8 cellular contexts compared by ENCODE assay signal in the genomic region with DNA sequence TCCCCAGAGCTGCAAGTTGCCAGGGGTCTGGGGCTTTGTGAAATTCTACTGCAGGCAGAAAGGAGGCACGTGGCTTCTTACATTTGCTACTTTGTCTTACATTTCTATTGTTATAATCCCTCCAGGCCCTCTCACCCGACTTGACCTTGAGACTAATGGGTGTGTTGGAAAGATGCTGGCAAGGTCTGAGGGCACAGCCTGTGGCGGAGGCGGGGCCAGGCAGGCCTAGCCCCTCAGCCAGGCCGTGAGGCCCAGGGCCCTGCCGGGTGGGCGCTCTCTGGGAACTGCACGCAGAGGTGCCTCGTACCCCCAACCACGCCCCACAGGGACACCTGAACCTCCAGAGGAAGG.
A peak's percentile ranks its signal among the peaks of the same experiment; 100 is the strongest.
DNase-seq lines count a peak whose midpoint lies in the region; ATAC-seq, FAIRE-seq and TF ChIP-seq lines count a peak whose summit lies in the region.

No MANE protein-coding gene starts in this region.

- ATAC-seq in HG02840 (IDR thresholded peaks at IDR 0.05; ENCODE audit: low FRiP score, unreplicated experiment) (peak; percentile 13), K562 (no peak), mucosa of descending colon (peak; percentile 33), GM21381 (IDR thresholded peaks at IDR 0.05; ENCODE audit: unreplicated experiment) (no peak), GM21737 (IDR thresholded peaks at IDR 0.05; ENCODE audit: unreplicated experiment) (no peak)

- H3K79me2 ChIP-seq in K562 (ENCODE audit: control insufficient read depth, insufficient read depth, low read length) = no peaks in the 10 kb centered on the region; the same call in 2 of the 3 replicates

- TF ChIP-seq POLR2A in K562 (conservative IDR thresholded peaks at IDR 0.05) = no peak

- H3K4me3 ChIP-seq in AG10803 (ENCODE audit: low read length) = peak overlapping the region; percentile 40
- no peak overlapping the region for H3K4me3 ChIP-seq in K562
- H3K4me3 ChIP-seq in mucosa of descending colon = no peak overlapping the region

- no peaks in the 10 kb centered on the region for H3K9me1 ChIP-seq in K562 (ENCODE audit: control insufficient read depth, insufficient read depth, low read length)

- no peaks in the 10 kb centered on the region for H4K20me1 ChIP-seq in K562 (replicated peaks; ENCODE audit: control insufficient read depth, insufficient read depth, low read length)

- WGBS in K562 (ENCODE audit: insufficient coverage, low coverage, missing lambda C conversion rate) = 22% methylated on average over 10 of the region's 10 CpGs

- no peak for FAIRE-seq in K562 (lab: Jason Lieb, UNC)

- H3K4me1 ChIP-seq in K562 (replicated peaks in 1 of 2; ENCODE audit: control insufficient read depth in 2 of 2, insufficient read depth in 2 of 2, low read length in 2 of 2) (peaks cover 21 to 36% of the 10 kb centered on the region in 2 experiments), mucosa of descending colon (ENCODE audit: low read depth) (peaks cover 3% of the 10 kb centered on the region)

- POLR2A ChIA-PET in K562 (lab: Yijun Ruan, JAX) = interaction anchor here (0.7 to 1.8 kb wide), 12 partner anchors 8 to 563 kb away, joined by 3 to 21 read pairs (median 3); a partner anchor contains a TSS

- intact Hi-C loops in K562 (cut with micrococcal nuclease) = no loop called here
- intact Hi-C loops in mucosa of descending colon (cut with DNase I, micrococcal nuclease) = no loop called here

- peak overlapping the region; percentile 75 to 80 for H3K9ac ChIP-seq in K562 (ENCODE audit: insufficient read depth in 1 of 2, low read depth in 2 of 2, low read length in 2 of 2)

- H3K36me3 ChIP-seq in K562 (ENCODE audit: control insufficient read depth, insufficient read depth, low read length) (no peaks in the 10 kb centered on the region), mucosa of descending colon (ENCODE audit: low read depth) (no peaks in the 10 kb centered on the region)

- peak overlapping the region; percentile 83 for H2AFZ ChIP-seq in K562 (ENCODE audit: low read depth, low read length)

- CTCF ChIA-PET in K562 (lab: Yijun Ruan, JAX; ENCODE audit: low intra/inter-chr PET ratio) = no interaction called here

- peak overlapping the region; percentile 74 for H3K4me2 ChIP-seq in K562 (ENCODE audit: insufficient read depth, low read length)

- DNase-seq in AG10803 (ENCODE audit: low read depth) = peak; percentile 69
- DNase-seq in K562 (ENCODE audit: extremely low read depth in 1 of 4, low spot score in 3 of 4) = no peak
- no peak for DNase-seq in mucosa of descending colon
- DNase-seq in NCI-H1417 (lab: John Stamatoyannopoulos, UW) = no peak
- no peak for DNase-seq in NCI-H226

- no TSS peak for BruUV-seq in K562 (replicated peaks; lab: Mats Ljungman, UMichigan)

- TF ChIP-seq EP300 in K562 (IDR thresholded peaks at IDR 0.05; ENCODE audit: low read length) = no peak

- TF ChIP-seq CTCF in AG10803 (conservative IDR thresholded peaks at IDR 0.05; ENCODE audit: low read length) (peak; percentile 11; the same call in 1 of the 2 replicates), K562 (IDR thresholded peaks at IDR 0.05 in 2 of 3, conservative IDR thresholded peaks at IDR 0.05 in 1 of 3; ENCODE audit: insufficient read depth in 2 of 3, low read depth in 1 of 3, low read length in 3 of 3) (no peak), mucosa of descending colon (IDR thresholded peaks at IDR 0.05) (no peak)

- TF ChIP-seq RAD21 in K562 (CRISPR knock-in tag; conservative IDR thresholded peaks at IDR 0.05 in 1 of 2, IDR thresholded peaks at IDR 0.05 in 1 of 2) = no peak

- in situ Hi-C loops in K562 (cut with MboI) = loop anchor here (10.0 kb wide), 1 partner anchor 898 kb away; a partner anchor contains a TSS

- peak overlapping the region; percentile 92 for H3K27ac ChIP-seq in K562 (ENCODE audit: extremely low read depth, low read depth, low read length)

- no peaks in the 10 kb centered on the region; the same call in 1 of the 2 replicates for H3K9me3 ChIP-seq in K562 (replicated peaks; ENCODE audit: control insufficient read depth, insufficient read depth, low read depth, low read length)
- no peaks in the 10 kb centered on the region for H3K9me3 ChIP-seq in mucosa of descending colon

- H3K27me3 ChIP-seq in K562 (ENCODE audit: control insufficient read depth in 2 of 2, insufficient read depth in 2 of 2, low read length in 2 of 2) = no peaks in the 10 kb centered on the region

TF ChIP-seq in K562, 482 proteins besides CTCF, POLR2A, EP300 and RAD21 (continues in another document):
- TF ChIP-seq BHLHE40 (IDR thresholded peaks at IDR 0.05; ENCODE audit: low read length) (no peak), ZNF354B (CRISPR knock-in tag; IDR thresholded peaks at IDR 0.05) (no peak), MYNN (IDR thresholded peaks at IDR 0.05) (peak; percentile 63; the same call in 1 of the 2 replicates), MYNN (CRISPR knock-in tag; IDR thresholded peaks at IDR 0.05) (no peak), ETS2 (tag; IDR thresholded peaks at IDR 0.05; ENCODE audit: borderline replicate concordance, poor library complexity, severe bottlenecking) (no peak), ZNF282 (CRISPR knock-in tag; IDR thresholded peaks at IDR 0.05) (no peak), SAFB2 (IDR thresholded peaks at IDR 0.05; ENCODE audit: borderline replicate concordance, low read depth, low read length, severe bottlenecking) (no peak), GABPB2 (CRISPR knock-in tag; conservative IDR thresholded peaks at IDR 0.05) (0 out of 2 replicates have a peak, but pooled peaks have one; percentile 46), COPS2 (conservative IDR thresholded peaks at IDR 0.05) (no peak), CC2D1A (IDR thresholded peaks at IDR 0.05) (no peak)
- TF ChIP-seq, protein P1, sequence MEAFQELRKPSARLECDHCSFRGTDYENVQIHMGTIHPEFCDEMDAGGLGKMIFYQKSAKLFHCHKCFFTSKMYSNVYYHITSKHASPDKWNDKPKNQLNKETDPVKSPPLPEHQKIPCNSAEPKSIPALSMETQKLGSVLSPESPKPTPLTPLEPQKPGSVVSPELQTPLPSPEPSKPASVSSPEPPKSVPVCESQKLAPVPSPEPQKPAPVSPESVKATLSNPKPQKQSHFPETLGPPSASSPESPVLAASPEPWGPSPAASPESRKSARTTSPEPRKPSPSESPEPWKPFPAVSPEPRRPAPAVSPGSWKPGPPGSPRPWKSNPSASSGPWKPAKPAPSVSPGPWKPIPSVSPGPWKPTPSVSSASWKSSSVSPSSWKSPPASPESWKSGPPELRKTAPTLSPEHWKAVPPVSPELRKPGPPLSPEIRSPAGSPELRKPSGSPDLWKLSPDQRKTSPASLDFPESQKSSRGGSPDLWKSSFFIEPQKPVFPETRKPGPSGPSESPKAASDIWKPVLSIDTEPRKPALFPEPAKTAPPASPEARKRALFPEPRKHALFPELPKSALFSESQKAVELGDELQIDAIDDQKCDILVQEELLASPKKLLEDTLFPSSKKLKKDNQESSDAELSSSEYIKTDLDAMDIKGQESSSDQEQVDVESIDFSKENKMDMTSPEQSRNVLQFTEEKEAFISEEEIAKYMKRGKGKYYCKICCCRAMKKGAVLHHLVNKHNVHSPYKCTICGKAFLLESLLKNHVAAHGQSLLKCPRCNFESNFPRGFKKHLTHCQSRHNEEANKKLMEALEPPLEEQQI (IDR thresholded peaks at IDR 0.05) = no peak
- TF ChIP-seq, protein P2, sequence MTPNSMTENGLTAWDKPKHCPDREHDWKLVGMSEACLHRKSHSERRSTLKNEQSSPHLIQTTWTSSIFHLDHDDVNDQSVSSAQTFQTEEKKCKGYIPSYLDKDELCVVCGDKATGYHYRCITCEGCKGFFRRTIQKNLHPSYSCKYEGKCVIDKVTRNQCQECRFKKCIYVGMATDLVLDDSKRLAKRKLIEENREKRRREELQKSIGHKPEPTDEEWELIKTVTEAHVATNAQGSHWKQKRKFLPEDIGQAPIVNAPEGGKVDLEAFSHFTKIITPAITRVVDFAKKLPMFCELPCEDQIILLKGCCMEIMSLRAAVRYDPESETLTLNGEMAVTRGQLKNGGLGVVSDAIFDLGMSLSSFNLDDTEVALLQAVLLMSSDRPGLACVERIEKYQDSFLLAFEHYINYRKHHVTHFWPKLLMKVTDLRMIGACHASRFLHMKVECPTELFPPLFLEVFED (CRISPR knock-in tag; conservative IDR thresholded peaks at IDR 0.05) = peak; percentile 49; the same call in 1 of the 2 replicates
- TF ChIP-seq, protein P3, sequence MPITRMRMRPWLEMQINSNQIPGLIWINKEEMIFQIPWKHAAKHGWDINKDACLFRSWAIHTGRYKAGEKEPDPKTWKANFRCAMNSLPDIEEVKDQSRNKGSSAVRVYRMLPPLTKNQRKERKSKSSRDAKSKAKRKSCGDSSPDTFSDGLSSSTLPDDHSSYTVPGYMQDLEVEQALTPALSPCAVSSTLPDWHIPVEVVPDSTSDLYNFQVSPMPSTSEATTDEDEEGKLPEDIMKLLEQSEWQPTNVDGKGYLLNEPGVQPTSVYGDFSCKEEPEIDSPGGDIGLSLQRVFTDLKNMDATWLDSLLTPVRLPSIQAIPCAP (CRISPR knock-in tag; IDR thresholded peaks at IDR 0.05; ENCODE audit: borderline replicate concordance) = no peak
- TF ChIP-seq, protein P4, sequence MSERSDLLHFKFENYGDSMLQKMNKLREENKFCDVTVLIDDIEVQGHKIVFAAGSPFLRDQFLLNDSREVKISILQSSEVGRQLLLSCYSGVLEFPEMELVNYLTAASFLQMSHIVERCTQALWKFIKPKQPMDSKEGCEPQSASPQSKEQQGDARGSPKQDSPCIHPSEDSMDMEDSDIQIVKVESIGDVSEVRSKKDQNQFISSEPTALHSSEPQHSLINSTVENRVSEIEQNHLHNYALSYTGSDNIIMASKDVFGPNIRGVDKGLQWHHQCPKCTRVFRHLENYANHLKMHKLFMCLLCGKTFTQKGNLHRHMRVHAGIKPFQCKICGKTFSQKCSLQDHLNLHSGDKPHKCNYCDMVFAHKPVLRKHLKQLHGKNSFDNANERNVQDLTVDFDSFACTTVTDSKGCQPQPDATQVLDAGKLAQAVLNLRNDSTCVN (CRISPR knock-in tag; IDR thresholded peaks at IDR 0.05) = 0 out of 2 replicates have a peak, but pooled peaks have one; percentile 5
- TF ChIP-seq, protein P5, sequence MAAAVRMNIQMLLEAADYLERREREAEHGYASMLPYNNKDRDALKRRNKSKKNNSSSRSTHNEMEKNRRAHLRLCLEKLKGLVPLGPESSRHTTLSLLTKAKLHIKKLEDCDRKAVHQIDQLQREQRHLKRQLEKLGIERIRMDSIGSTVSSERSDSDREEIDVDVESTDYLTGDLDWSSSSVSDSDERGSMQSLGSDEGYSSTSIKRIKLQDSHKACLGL (CRISPR knock-in tag; IDR thresholded peaks at IDR 0.05; ENCODE audit: borderline replicate concordance, poor library complexity, severe bottlenecking) = peak; percentile 12

Comparison
In these comparisons a context has a peak if more than half of its experiments do, and no peak if none do; other contexts are left out.
1. ATAC-seq: peak in HG02840 (single experiment) and mucosa of descending colon (single experiment); none in K562 (single experiment), GM21381 (single experiment) and GM21737 (single experiment).